ENCODE assay signal across 1 cellular context in the genomic region with DNA sequence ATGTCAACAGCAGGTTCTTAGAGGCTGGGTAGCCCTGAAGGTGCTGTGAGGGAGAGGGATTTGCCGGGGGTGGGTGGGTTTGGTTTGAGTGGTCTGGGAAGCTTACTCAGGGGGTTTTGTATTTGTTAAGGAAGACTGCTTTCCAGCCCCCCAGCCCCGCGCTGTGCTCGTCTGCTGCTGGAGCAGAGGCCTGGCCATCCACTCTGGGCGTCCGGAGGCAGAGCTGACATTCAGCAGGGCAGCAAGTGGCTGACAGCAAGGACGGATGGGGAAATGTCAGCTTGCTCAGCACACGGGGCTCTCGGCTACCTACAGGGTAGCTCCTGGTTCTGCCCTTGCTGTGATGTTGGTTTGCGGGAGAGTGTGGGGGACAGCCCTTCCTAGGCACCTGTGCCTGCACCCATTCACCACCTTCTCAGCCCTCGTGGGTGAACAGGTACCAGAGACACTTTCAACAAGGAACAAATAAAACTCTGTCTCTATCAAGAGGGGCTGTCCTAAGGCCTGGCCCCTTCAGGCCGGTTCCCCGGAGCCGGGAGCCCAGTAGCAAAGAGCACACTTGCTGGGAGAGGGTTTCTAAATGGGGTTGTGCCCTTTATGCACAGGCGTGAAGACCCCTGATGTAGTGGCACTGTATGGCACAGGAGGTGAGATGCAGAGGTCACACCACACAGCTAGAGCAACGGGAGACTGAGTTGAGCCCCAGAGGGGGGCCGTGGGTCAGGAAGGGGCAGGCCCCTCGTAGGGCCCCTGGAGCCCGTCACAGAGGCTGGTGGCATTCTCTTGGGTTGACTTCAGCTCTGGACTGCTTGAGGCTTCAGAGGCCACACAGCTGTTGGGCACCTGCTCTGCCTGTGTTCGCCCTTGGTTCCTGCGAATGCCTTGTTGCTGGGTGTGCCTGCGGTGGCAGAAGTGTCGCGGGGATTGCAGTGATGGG.
TF ChIP-seq lines count a peak whose summit lies in the region.

No MANE protein-coding gene starts in this region.

TF ChIP-seq in WTC11, 78 proteins besides CTCF, POLR2A, EP300 and RAD21:
- TF ChIP-seq RELA (CRISPR knock-in tag; IDR thresholded peaks at IDR 0.05; ENCODE audit: borderline replicate concordance) (no peak), SMAD3 (CRISPR knock-in tag; IDR thresholded peaks at IDR 0.05; ENCODE audit: borderline replicate concordance) (no peak), ZNF416 (CRISPR knock-in tag; IDR thresholded peaks at IDR 0.05) (no peak), TEAD4 (CRISPR knock-in tag; IDR thresholded peaks at IDR 0.05) (no peak)
- TF ChIP-seq, protein P1, sequence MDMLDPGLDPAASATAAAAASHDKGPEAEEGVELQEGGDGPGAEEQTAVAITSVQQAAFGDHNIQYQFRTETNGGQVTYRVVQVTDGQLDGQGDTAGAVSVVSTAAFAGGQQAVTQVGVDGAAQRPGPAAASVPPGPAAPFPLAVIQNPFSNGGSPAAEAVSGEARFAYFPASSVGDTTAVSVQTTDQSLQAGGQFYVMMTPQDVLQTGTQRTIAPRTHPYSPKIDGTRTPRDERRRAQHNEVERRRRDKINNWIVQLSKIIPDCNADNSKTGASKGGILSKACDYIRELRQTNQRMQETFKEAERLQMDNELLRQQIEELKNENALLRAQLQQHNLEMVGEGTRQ (CRISPR knock-in tag; IDR thresholded peaks at IDR 0.05), result no peak
